In genomic region chr13:99220199-99220931, GRCh38 we compare ENCODE assay signal across 15 cellular contexts. TPM values are rescaled to one million over a fixed set of nuclear protein-coding genes. Genes with fewer than 3 reads are reported as not detected.
A peak's percentile ranks its signal among the peaks of the same experiment; 100 is the strongest.
DNase-seq lines count a peak whose midpoint lies in the region; ATAC-seq and TF ChIP-seq lines count a peak whose summit lies in the region.
"Had no signal": no experiment of that assay in that cellular context is flagged by ENCODE, and none has a peak within 500 bp of the region (broad histone marks: within the 10 kb centered on the region; RNA-seq: fewer than 3 reads in every experiment).

No MANE protein-coding gene starts in this region.

- peaks cover 44% of the 10 kb centered on the region for H4K20me1 ChIP-seq in GM23338 (replicated peaks; ENCODE audit: insufficient read depth)

- H3K9me3 ChIP-seq in CD8-positive, alpha-beta memory T cell (ENCODE audit: low read length): no peaks in the 10 kb centered on the region
- H3K9me3 ChIP-seq: Caco-2 had no signal

- no peaks in the 10 kb centered on the region for H3K9me3 Mint-ChIP-seq in CD8-positive, alpha-beta memory T cell
- H3K9me3 Mint-ChIP-seq in GM23338 (no peaks in the 10 kb centered on the region), immature natural killer cell (no peaks in the 10 kb centered on the region)

- no peak overlapping the region for H3K27ac ChIP-seq in CD8-positive, alpha-beta memory T cell (ENCODE audit: low read depth, low read length)
- no peak overlapping the region for H3K27ac ChIP-seq in GM23338 (ENCODE audit: low read depth)
- H3K27ac ChIP-seq: neural progenitor cell had no signal

- peak overlapping the region; percentile 17 for H3K4me3 ChIP-seq in CD8-positive, alpha-beta memory T cell (ENCODE audit: low read length)
- H3K4me3 ChIP-seq in GM23338: no peak overlapping the region
- H3K4me3 ChIP-seq: neural progenitor cell had no signal

- no peak overlapping the region for H2AFZ ChIP-seq in GM23338
- H2AFZ ChIP-seq: neural progenitor cell had no signal

- intact Hi-C loops in posterior cingulate gyrus (cut with DNase I): no loop called here

- TF ChIP-seq CTCF in GM23338 (conservative IDR thresholded peaks at IDR 0.05; ENCODE audit: low read depth in 2 of 2): no peak
- no peak for TF ChIP-seq CTCF in GM20000 (IDR thresholded peaks at IDR 0.05; ENCODE audit: extremely low read depth, missing control alignments)

- POLR2A ChIA-PET in CD8-positive, alpha-beta memory T cell (lab: Charles Lee): interaction anchor here (6.7 kb wide), 1 partner anchor 18 kb away, joined by 102 read pairs; the partner anchor contains the start of gene UBAC2

- H3K27ac Mint-ChIP-seq in CD8-positive, alpha-beta memory T cell: peak overlapping the region; percentile 63 to 93 (median 86)
- H3K27ac Mint-ChIP-seq in GM23338: no peak overlapping the region
- peak overlapping the region; percentile 85 to 94 (median 90) for H3K27ac Mint-ChIP-seq in immature natural killer cell
- H3K27ac Mint-ChIP-seq: neural progenitor cell, type B pancreatic cell had no signal

- H3F3A ChIP-seq in GM23338 (replicated peaks; ENCODE audit: low read depth): no peaks in the 10 kb centered on the region

- peaks cover 95% of the 10 kb centered on the region for H3K4me1 ChIP-seq in CD8-positive, alpha-beta memory T cell (ENCODE audit: insufficient read depth, low read length)
- peaks cover 10% of the 10 kb centered on the region for H3K4me1 ChIP-seq in GM23338 (ENCODE audit: insufficient read depth)
- H3K4me1 ChIP-seq: Caco-2 had no signal

- H3K79me2 ChIP-seq in GM23338 (replicated peaks; ENCODE audit: insufficient read depth): peaks cover 100% of the 10 kb centered on the region

- H3K36me3 ChIP-seq in CD8-positive, alpha-beta memory T cell (ENCODE audit: insufficient read depth, low read length): no peaks in the 10 kb centered on the region
- no peaks in the 10 kb centered on the region for H3K36me3 ChIP-seq in GM23338 (ENCODE audit: insufficient read depth)
- H3K36me3 ChIP-seq: neural progenitor cell had no signal

- 0 out of 3 replicates have a peak, but pooled peaks have one; percentile 20 for ATAC-seq in GM23338

- H3K4me2 ChIP-seq in GM23338: no peak overlapping the region
- H3K4me2 ChIP-seq: neural progenitor cell had no signal

- H3K27me3 Mint-ChIP-seq in CD8-positive, alpha-beta memory T cell: no peaks in the 10 kb centered on the region
- peaks cover 6% of the 10 kb centered on the region for H3K27me3 Mint-ChIP-seq in GM23338 (ENCODE audit: insufficient read depth, low read depth, poor library complexity)
- H3K27me3 Mint-ChIP-seq in immature natural killer cell (ENCODE audit: low read depth in 3 of 3): peaks cover 0 to 7% (median 6%) of the 10 kb centered on the region in 3 donors
- H3K27me3 Mint-ChIP-seq: type B pancreatic cell had no signal

- no peaks in the 10 kb centered on the region for H3K27me3 ChIP-seq in CD8-positive, alpha-beta memory T cell (ENCODE audit: insufficient read depth, low read length, poor library complexity, severe bottlenecking)
- no peaks in the 10 kb centered on the region for H3K27me3 ChIP-seq in GM23338 (ENCODE audit: insufficient read depth)
- H3K27me3 ChIP-seq: neural progenitor cell had no signal

- H3K9me2 ChIP-seq in GM23338 (ENCODE audit: insufficient read depth): no peaks in the 10 kb centered on the region

- H3K36me3 Mint-ChIP-seq in CD8-positive, alpha-beta memory T cell: peaks cover 0 to 11% (median 2%) of the 10 kb centered on the region in 3 donors
- H3K36me3 Mint-ChIP-seq in GM23338 (ENCODE audit: low read depth) (peaks cover 6% of the 10 kb centered on the region), immature natural killer cell (no peaks in the 10 kb centered on the region)

- CTCF ChIA-PET in CD8-positive, alpha-beta memory T cell (lab: Charles Lee): no interaction called here

- peak overlapping the region; percentile 1 to 80 (median 71) for H3K4me3 Mint-ChIP-seq in CD8-positive, alpha-beta memory T cell
- H3K4me3 Mint-ChIP-seq in GM23338 (no peak overlapping the region), immature natural killer cell (peak overlapping the region; percentile 65 to 81 (median 76))
- H3K4me3 Mint-ChIP-seq: neural progenitor cell, type B pancreatic cell had no signal

- peaks cover 83 to 99% (median 99%) of the 10 kb centered on the region in 3 donors for H3K4me1 Mint-ChIP-seq in CD8-positive, alpha-beta memory T cell
- peaks cover 44% of the 10 kb centered on the region for H3K4me1 Mint-ChIP-seq in GM23338
- peaks cover 93 to 100% of the 10 kb centered on the region in 2 donors for H3K4me1 Mint-ChIP-seq in immature natural killer cell

- peak in 3 of 5 donors; percentile 21 to 63 (median 62) for DNase-seq in CD8-positive, alpha-beta memory T cell
- no peak for DNase-seq in GM23338 (ENCODE audit: low spot score)
- peak; percentile 19 for DNase-seq in T-helper 22 cell (ENCODE audit: low read depth)
- DNase-seq in immature natural killer cell: peak in 2 of 3 donors; percentile 38 to 47
- DNase-seq in NCI-H82 (lab: John Stamatoyannopoulos, UW): no peak
- no peak for DNase-seq in UCSD-AML1 (lab: John Stamatoyannopoulos, UW; ENCODE audit: unreplicated experiment)
- DNase-seq in posterior cingulate gyrus: no peak
- no peak for DNase-seq in GM20000 (ENCODE audit: low spot score)
- DNase-seq: Caco-2, H7, left cardiac atrium, NCI-H187 treated with DMSO at 0.1 percent for 48 hours had no signal

TF ChIP-seq in GM23338, 12 proteins besides CTCF, POLR2A, EP300 and RAD21 (continues in another document):
- TF ChIP-seq EZH2phosphoT487 (IDR thresholded peaks at IDR 0.05; ENCODE audit: unreplicated experiment): no peak
- TF ChIP-seq JUNB (IDR thresholded peaks at IDR 0.05; ENCODE audit: unreplicated experiment): no peak
- TF ChIP-seq STAT1 (IDR thresholded peaks at IDR 0.05; ENCODE audit: unreplicated experiment): no peak
- TF ChIP-seq CREB1 (CRISPR knock-in tag; IDR thresholded peaks at IDR 0.05; ENCODE audit: low read depth): no peak
- no peak for TF ChIP-seq REST (IDR thresholded peaks at IDR 0.05; ENCODE audit: unreplicated experiment)
- no peak for TF ChIP-seq ETS1 (IDR thresholded peaks at IDR 0.05)
- no peak for TF ChIP-seq EZH2 (IDR thresholded peaks at IDR 0.05; ENCODE audit: low read depth, unreplicated experiment)
- no peak for TF ChIP-seq ZNF114 (CRISPR knock-in tag; IDR thresholded peaks at IDR 0.05)
- no peak for TF ChIP-seq NANOG (IDR thresholded peaks at IDR 0.05; ENCODE audit: borderline replicate concordance)
- no peak for TF ChIP-seq POLR2AphosphoS5 (IDR thresholded peaks at IDR 0.05; ENCODE audit: low read depth)

RNA-seq across cellular contexts. Expression of gene UBAC2, which starts 19.7 kb away (rescaled TPM):
- 10 to 100 TPM; 62.3 to 63.7 TPM for total RNA-seq in CD8-positive, alpha-beta memory T cell
- polyA plus RNA-seq in CD8-positive, alpha-beta memory T cell: 160 TPM
- 76.9 and 112 TPM in 2 replicates for total RNA-seq in GM23338 (2014; rRNA removed; shearing (Covaris generic))
- polyA plus RNA-seq in GM23338 (2016; fragmentation: Nextera tagmentation; extraction: Ambion mirVana) (34.3 and 37.9 TPM in 2 replicates), immature natural killer cell (100 to 1,000 TPM; 114 to 130 (median 115) TPM)

RNA-seq across cellular contexts. Expression of gene GPR18, which starts 37.8 kb away (rescaled TPM):
- total RNA-seq in CD8-positive, alpha-beta memory T cell: 10 to 100 TPM; 15.2 to 16.2 TPM
- polyA plus RNA-seq in CD8-positive, alpha-beta memory T cell: 32.4 TPM
- not detected in 2 replicates for total RNA-seq in GM23338 (2014; rRNA removed; shearing (Covaris generic))
- polyA plus RNA-seq in GM23338 (2016; fragmentation: Nextera tagmentation; extraction: Ambion mirVana): 2.6 and 3.0 TPM in 2 replicates
- polyA plus RNA-seq in immature natural killer cell: 10 to 100 TPM; 10.1 to 30.0 (median 21.1) TPM
- total RNA-seq: Caco-2, glomerular endothelial cell, left cardiac atrium had no signal

Comparison
In these comparisons a context has a peak if more than half of its experiments do, and no peak if none do; other contexts are left out.
1. DNase-seq: peak in CD8-positive, alpha-beta memory T cell (3 of 5), T-helper 22 cell (single experiment) and immature natural killer cell (2 of 3); none in GM23338 (single experiment), NCI-H82 (single experiment), UCSD-AML1 (single experiment), posterior cingulate gyrus (0 of 10) and GM20000 (single experiment).